Comparison of ENCODE assay signal across 8 cellular contexts in genomic region chr20:38926934-38927616, GRCh38. TPM values are rescaled to one million over a fixed set of nuclear protein-coding genes. Genes with fewer than 3 reads are reported as not detected.
DNase-seq lines count a peak whose midpoint lies in the region; ATAC-seq, FAIRE-seq and TF ChIP-seq lines count a peak whose summit lies in the region.

No MANE protein-coding gene starts in this region.

- H3K4me1 Mint-ChIP-seq in GM23338, result peaks cover 22% of the 10 kb centered on the region

- peaks cover 10% of the 10 kb centered on the region for H3K27me3 Mint-ChIP-seq in GM23338 (ENCODE audit: insufficient read depth, low read depth, poor library complexity)

- H4K20me1 ChIP-seq in GM23338 (replicated peaks; ENCODE audit: insufficient read depth), result peaks cover 45% of the 10 kb centered on the region

- H3K4me1 ChIP-seq in GM23338 (ENCODE audit: insufficient read depth), result peaks cover 24% of the 10 kb centered on the region
- H3K4me1 ChIP-seq in SJSA1 (replicated peaks), result peaks cover 23% of the 10 kb centered on the region
- H3K4me1 ChIP-seq in gastroesophageal sphincter, result peaks cover 0 to 57% (median 6%) of the 10 kb centered on the region in 3 donors
- H3K4me1 ChIP-seq in small intestine (ENCODE audit: control insufficient read depth in 2 of 2, insufficient read depth in 1 of 2, low read depth in 1 of 2, low read length in 1 of 2), result no peaks in the 10 kb centered on the region

- no peak overlapping the region for H2AFZ ChIP-seq in GM23338

- H3K9me3 ChIP-seq in SJSA1 (replicated peaks) (0 out of 2 replicates have a peak, but pooled peaks cover 4% of the 10 kb centered on the region), gastroesophageal sphincter (no peaks in the 10 kb centered on the region), small intestine (ENCODE audit: control insufficient read depth, low read depth) (no peaks in the 10 kb centered on the region)

- no peak for TF ChIP-seq POLR2A in gastroesophageal sphincter (IDR thresholded peaks at IDR 0.05)

- H3K27ac ChIP-seq in GM23338 (ENCODE audit: low read depth), result no peak overlapping the region
- peak overlapping the region; percentile 74 for H3K27ac ChIP-seq in SJSA1
- H3K27ac ChIP-seq in gastroesophageal sphincter, result peak overlapping the region; percentile 21 to 88 (median 86)
- H3K27ac ChIP-seq in small intestine (ENCODE audit: low read depth in 1 of 2, low read length in 1 of 2), result peak overlapping the region in 1 of 2 donors; percentile 63

- peaks cover 55% of the 10 kb centered on the region for H3K79me2 ChIP-seq in GM23338 (replicated peaks; ENCODE audit: insufficient read depth)

- TF ChIP-seq EP300 in gastroesophageal sphincter (IDR thresholded peaks at IDR 0.05), result no peak

- H3K4me3 ChIP-seq in GM23338, result peak overlapping the region; percentile 94
- H3K4me3 ChIP-seq in SJSA1, result peak overlapping the region; percentile 88
- H3K4me3 ChIP-seq in gastroesophageal sphincter, result peak overlapping the region; percentile 56 to 87
- H3K4me3 ChIP-seq in small intestine (ENCODE audit: low read depth in 1 of 2, low read length in 2 of 2), result peak overlapping the region; percentile 58 to 74

- H3K27me3 ChIP-seq in GM23338 (ENCODE audit: insufficient read depth) (no peaks in the 10 kb centered on the region), SJSA1 (replicated peaks) (no peaks in the 10 kb centered on the region), gastroesophageal sphincter (no peaks in the 10 kb centered on the region), small intestine (ENCODE audit: control insufficient read depth in 2 of 2, insufficient read depth in 2 of 2, low read length in 2 of 2) (no peaks in the 10 kb centered on the region)

- peak overlapping the region; percentile 90 for H3K4me3 Mint-ChIP-seq in GM23338

- peak; percentile 49 for DNase-seq in EH (ENCODE audit: low read depth)
- no peak for DNase-seq in GM23338 (ENCODE audit: low spot score)
- peak in 1 of 2 experiments; percentile 38 for DNase-seq in SJSA1 (ENCODE audit: low read depth in 1 of 2, low spot score in 2 of 2)
- peak; percentile 11 for DNase-seq in small intestine
- DNase-seq in anterior cingulate cortex (lab: John Stamatoyannopoulos, UW), result no peak
- no peak for DNase-seq in nucleus accumbens (lab: John Stamatoyannopoulos, UW)
- no peak for DNase-seq in iPS-NIHi7 (ENCODE audit: extremely low spot score)

- no peaks in the 10 kb centered on the region for H3K9me3 Mint-ChIP-seq in GM23338

- WGBS in gastroesophageal sphincter (ENCODE audit: low coverage in 1 of 2), 2 donors, result 5 to 16% methylated on average over 5 to 7 of the region's 27 CpGs
- WGBS in small intestine, 3 donors, result 6 to 8% (median 6%) methylated on average over 20 to 27 of the region's 27 CpGs

- peaks cover 19% of the 10 kb centered on the region for H3K36me3 Mint-ChIP-seq in GM23338 (ENCODE audit: low read depth)

- H3K27ac Mint-ChIP-seq in GM23338, result no peak overlapping the region

- FAIRE-seq in small intestine (lab: Jason Lieb, UNC), result no peak

- H3K36me3 ChIP-seq in GM23338 (ENCODE audit: insufficient read depth) (no peaks in the 10 kb centered on the region; the same call in 1 of the 2 replicates), SJSA1 (peaks cover 46% of the 10 kb centered on the region), gastroesophageal sphincter (no peaks in the 10 kb centered on the region), small intestine (ENCODE audit: control insufficient read depth in 2 of 2, insufficient read depth in 2 of 2, low read length in 2 of 2) (no peaks in the 10 kb centered on the region)

- peak; percentile 19 for ATAC-seq in GM23338
- no peak for ATAC-seq in gastroesophageal sphincter

- TF ChIP-seq CTCF in GM23338 (conservative IDR thresholded peaks at IDR 0.05; ENCODE audit: low read depth in 2 of 2) (no peak), gastroesophageal sphincter (IDR thresholded peaks at IDR 0.05) (no peak)

- H3K4me2 ChIP-seq in GM23338, result peak overlapping the region; percentile 99

- no peaks in the 10 kb centered on the region for H3F3A ChIP-seq in GM23338 (replicated peaks; ENCODE audit: low read depth)

- no peaks in the 10 kb centered on the region for H3K9me2 ChIP-seq in GM23338 (ENCODE audit: insufficient read depth)

TF ChIP-seq in GM23338, 12 proteins besides CTCF, POLR2A, EP300 and RAD21:
- no peak for TF ChIP-seq NANOG (IDR thresholded peaks at IDR 0.05; ENCODE audit: borderline replicate concordance)
- TF ChIP-seq ZNF462 (CRISPR knock-in tag; IDR thresholded peaks at IDR 0.05), result no peak

RNA-seq across cellular contexts. Expression of gene FAM83D, which starts 0.9 kb away (rescaled TPM):
- total RNA-seq in GM23338 (2014; rRNA removed; shearing (Covaris generic)), result 81.6 and 91.3 TPM in 2 replicates
- polyA plus RNA-seq in GM23338 (2016; fragmentation: Nextera tagmentation; extraction: Ambion mirVana), result 31.1 and 33.3 TPM in 2 replicates
- total RNA-seq in SJSA1 (2014; rRNA removed; shearing (Covaris generic)), result 71.4 and 85.6 TPM in 2 replicates
- 100 to 1,000 TPM in 3 of 4 donors, 10 to 100 TPM in 1; 62.7 to 240 (median 158) TPM for total RNA-seq in gastroesophageal sphincter
- 10 to 100 TPM in 1 of 3 donors, 1 to 10 TPM in 2; 1.1 to 11.6 (median 2.5) TPM for polyA plus RNA-seq in small intestine

RNA-seq across cellular contexts. Expression of gene DHX35, which starts 35.1 kb away (rescaled TPM):
- total RNA-seq in GM23338 (2014; rRNA removed; shearing (Covaris generic)), result 20.1 and 25.9 TPM in 2 replicates
- polyA plus RNA-seq in GM23338 (2016; fragmentation: Nextera tagmentation; extraction: Ambion mirVana) (8.3 TPM in 2 replicates), small intestine (1 to 10 TPM; 6.5 to 8.9 (median 8.1) TPM)
- 14.8 and 18.7 TPM in 2 replicates for total RNA-seq in SJSA1 (2014; rRNA removed; shearing (Covaris generic))
- total RNA-seq in gastroesophageal sphincter, result 10 to 100 TPM; 23.0 to 34.1 (median 25.6) TPM

Comparison
In these comparisons a context has a peak if more than half of its experiments do, and no peak if none do; other contexts are left out.
1. DNase-seq: peak in EH (single experiment) and small intestine (single experiment); none in GM23338 (single experiment), anterior cingulate cortex (0 of 58), nucleus accumbens (0 of 56) and iPS-NIHi7 (single experiment).
2. Peak in every context shown above with its lines, with median percentiles within 50 percentile points of each other: H3K4me3 ChIP-seq.